8 cellular contexts compared by ENCODE assay signal in genomic region chr9:100426194-100426531, GRCh38. TPM values are rescaled to one million over a fixed set of nuclear protein-coding genes. Genes with fewer than 3 reads are reported as not detected.
A peak's percentile ranks its signal among the peaks of the same experiment; 100 is the strongest.
DNase-seq lines count a peak whose midpoint lies in the region; ATAC-seq and TF ChIP-seq lines count a peak whose summit lies in the region.

No MANE protein-coding gene starts in this region.

- H3K4me3 ChIP-seq in right cardiac atrium (ENCODE audit: low read length) (peak overlapping the region; percentile 100), mucosa of descending colon (no peak overlapping the region)

- H3K4me1 ChIP-seq in right cardiac atrium (ENCODE audit: control insufficient read depth, insufficient read depth, low read length) (peaks cover 7% of the 10 kb centered on the region), mucosa of descending colon (ENCODE audit: low read depth) (peaks cover 4% of the 10 kb centered on the region)

- H3K27ac ChIP-seq in right cardiac atrium (ENCODE audit: low read length): peak overlapping the region; percentile 49

- H3K27me3 ChIP-seq in right cardiac atrium (ENCODE audit: control insufficient read depth, insufficient read depth): no peaks in the 10 kb centered on the region

- H3K9me3 ChIP-seq in right cardiac atrium (ENCODE audit: control insufficient read depth, low read length): no peaks in the 10 kb centered on the region
- H3K9me3 ChIP-seq in mucosa of descending colon: no peaks in the 10 kb centered on the region

- H3K36me3 ChIP-seq in mucosa of descending colon (ENCODE audit: low read depth): no peaks in the 10 kb centered on the region

- TF ChIP-seq CTCF in WTC11 (IDR thresholded peaks at IDR 0.05) (no peak), mucosa of descending colon (IDR thresholded peaks at IDR 0.05) (no peak)

- peak overlapping the region; percentile 92 for H3K4me3 Mint-ChIP-seq in WTC11
- H3K4me3 Mint-ChIP-seq in stimulated activated naive CD8-positive, alpha-beta T cell treated with anti-CD3 and anti-CD28 coated beads, Interleukin-15, amount 100 ng/mL, for 72 hours: peak overlapping the region; percentile 89 to 98

- H3K27me3 Mint-ChIP-seq in WTC11 (ENCODE audit: low read depth): no peaks in the 10 kb centered on the region
- peaks cover 18% of the 10 kb centered on the region for H3K27me3 Mint-ChIP-seq in stimulated activated naive CD8-positive, alpha-beta T cell treated with anti-CD3 and anti-CD28 coated beads, Interleukin-15, amount 100 ng/mL, for 72 hours

- intact Hi-C loops in right cardiac atrium (cut with DNase I): no loop called here
- intact Hi-C loops in mucosa of descending colon (cut with DNase I, micrococcal nuclease): no loop called here

- no peaks in the 10 kb centered on the region for H3K9me3 Mint-ChIP-seq in WTC11
- H3K9me3 Mint-ChIP-seq in stimulated activated naive CD8-positive, alpha-beta T cell treated with anti-CD3 and anti-CD28 coated beads, Interleukin-15, amount 100 ng/mL, for 72 hours: no peaks in the 10 kb centered on the region

- ATAC-seq in WTC11 (no peak), right cardiac atrium (no peak), mucosa of descending colon (no peak)
- ATAC-seq in stimulated activated naive CD8-positive, alpha-beta T cell treated with anti-CD3 and anti-CD28 coated beads, Interleukin-15, amount 100 ng/mL, for 72 hours: no peak

- CTCF ChIA-PET in WTC11 (lab: Charles Lee): interaction anchor here (0.7 kb wide), 1 partner anchor 12 kb away, joined by 3 read pairs; no protein-coding TSS in a partner anchor

- 37% methylated on average over 7 of the region's 7 CpGs for WGBS in right cardiac atrium

- POLR2A ChIA-PET in WTC11 (lab: Charles Lee): interaction anchor here (0.6 to 1.1 kb wide), 4 partner anchors 15 to 1487 kb away, joined by 3 to 9 read pairs (median 4); partner anchors contain the start of gene TMEFF1

- peak overlapping the region; percentile 87; the same call in 1 of the 2 replicates for H3K27ac Mint-ChIP-seq in WTC11
- H3K27ac Mint-ChIP-seq in stimulated activated naive CD8-positive, alpha-beta T cell treated with anti-CD3 and anti-CD28 coated beads, Interleukin-15, amount 100 ng/mL, for 72 hours: peak overlapping the region in 1 of 2 donors; percentile 99

- 0 out of 2 replicates have a peak, but pooled peaks cover 2% of the 10 kb centered on the region for H3K36me3 Mint-ChIP-seq in WTC11

- DNase-seq in NCI-H1105 treated with DMSO at 0.1 percent for 48 hours (lab: John Stamatoyannopoulos, UW): peak; percentile 15
- DNase-seq in NCI-H1105 (lab: John Stamatoyannopoulos, UW): no peak
- no peak for DNase-seq in WTC11 (ENCODE audit: low spot score)
- DNase-seq in right cardiac atrium: no peak
- DNase-seq in stimulated activated naive CD8-positive, alpha-beta T cell treated with anti-CD3 and anti-CD28 coated beads, Interleukin-15, amount 100 ng/mL, for 72 hours: no peak
- DNase-seq in mucosa of descending colon: no peak
- no peak for DNase-seq in C1 segment of cervical spinal cord (lab: John Stamatoyannopoulos, UW)
- no peak for DNase-seq in NCI-H82 treated with DMSO at 0.1 percent for 48 hours (lab: John Stamatoyannopoulos, UW; ENCODE audit: unreplicated experiment)

- peaks cover 28% of the 10 kb centered on the region for H3K4me1 Mint-ChIP-seq in WTC11
- peaks cover 31% of the 10 kb centered on the region for H3K4me1 Mint-ChIP-seq in stimulated activated naive CD8-positive, alpha-beta T cell treated with anti-CD3 and anti-CD28 coated beads, Interleukin-15, amount 100 ng/mL, for 72 hours

TF ChIP-seq in WTC11, 78 proteins besides CTCF, POLR2A, EP300 and RAD21:
- TF ChIP-seq ZNF512 (CRISPR knock-in tag; IDR thresholded peaks at IDR 0.05; ENCODE audit: borderline replicate concordance) (no peak), FOXP1 (CRISPR knock-in tag; IDR thresholded peaks at IDR 0.05; ENCODE audit: borderline replicate concordance) (no peak), NFYB (CRISPR knock-in tag; conservative IDR thresholded peaks at IDR 0.05; ENCODE audit: low read depth) (no peak), ZNF121 (CRISPR knock-in tag; IDR thresholded peaks at IDR 0.05) (no peak), CREM (CRISPR knock-in tag; IDR thresholded peaks at IDR 0.05) (no peak), CDX4 (CRISPR knock-in tag; IDR thresholded peaks at IDR 0.05; ENCODE audit: borderline replicate concordance) (no peak), NR1H2 (CRISPR knock-in tag; IDR thresholded peaks at IDR 0.05) (no peak), HMGA2 (CRISPR knock-in tag; IDR thresholded peaks at IDR 0.05) (no peak), ZNF671 (CRISPR knock-in tag; IDR thresholded peaks at IDR 0.05) (no peak), ZNF425 (CRISPR knock-in tag; conservative IDR thresholded peaks at IDR 0.05) (no peak), GABPB1 (CRISPR knock-in tag; IDR thresholded peaks at IDR 0.05) (no peak), TEAD1 (CRISPR knock-in tag; IDR thresholded peaks at IDR 0.05) (no peak)

RNA-seq across cellular contexts. Expression of gene MSANTD3, which starts 0.8 kb away (rescaled TPM):
- total RNA-seq in WTC11 (2021) (28.9 to 30.3 TPM (median 30.2 TPM) in 3 replicates), right cardiac atrium (10 to 100 TPM; 19.7 to 26.7 (median 21.8) TPM), mucosa of descending colon (10 to 100 TPM in 2 of 3 donors, 1 to 10 TPM in 1; 6.2 to 18.1 (median 10.5) TPM)
- polyA plus RNA-seq in right cardiac atrium: 19.7 TPM

RNA-seq across cellular contexts. Expression of gene TMEFF1, which starts 46.8 kb away (rescaled TPM):
- total RNA-seq in WTC11 (2021) (62.7 to 66.5 TPM (median 66.2 TPM) in 3 replicates), right cardiac atrium (under 1 TPM in 2 of 4 donors, not detected in 2; 0.15 to 0.34 TPM), mucosa of descending colon (under 1 TPM in 2 of 3 donors, not detected in 1; 0.38 to 0.98 TPM)
- 0.02 TPM for polyA plus RNA-seq in right cardiac atrium

Comparison
In these comparisons a context has a peak if more than half of its experiments do, and no peak if none do; other contexts are left out.
1. RNA of gene TMEFF1, which starts 46.8 kb away (total RNA-seq): 62.7 to 66.5 TPM in WTC11; 0.38 to 0.98 TPM in mucosa of descending colon and 0.15 to 0.34 TPM in right cardiac atrium; every median in the first group is over 10 times any median in the second.